In the genomic region with DNA sequence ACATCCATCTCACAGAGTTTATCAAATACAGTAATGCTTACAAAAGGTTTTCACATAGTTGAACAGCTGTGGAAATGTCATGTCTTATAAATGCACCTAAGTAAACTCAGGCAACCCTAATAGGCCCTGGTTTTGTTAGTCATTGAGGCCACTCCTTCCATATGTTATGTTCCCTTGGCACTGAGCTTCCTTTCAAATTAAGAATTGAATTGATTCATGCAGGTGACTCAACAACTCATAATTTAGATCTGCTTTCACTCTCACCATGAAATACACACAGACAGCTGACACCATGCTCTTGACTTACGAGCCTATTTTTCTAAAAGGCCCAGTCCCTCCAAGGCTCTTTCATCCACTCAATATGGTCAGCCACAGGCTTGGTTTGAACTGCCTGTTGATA, we compare ENCODE assay signal across 10 cellular contexts.
DNase-seq lines count a peak whose midpoint lies in the region; TF ChIP-seq lines count a peak whose summit lies in the region.
"Had no signal": no experiment of that assay in that cellular context is flagged by ENCODE, and none has a peak within 500 bp of the region (broad histone marks: within the 10 kb centered on the region; RNA-seq: fewer than 3 reads in every experiment).

No MANE protein-coding gene starts in this region.

- no peak for TF ChIP-seq CTCF in kidney epithelial cell (IDR thresholded peaks at IDR 0.05; ENCODE audit: insufficient read depth, low read length, poor library complexity, severe bottlenecking)

- no peaks in the 10 kb centered on the region for H3K27me3 ChIP-seq in kidney epithelial cell (ENCODE audit: control insufficient read depth, insufficient read depth, low read length)
- H3K27me3 ChIP-seq: cardiac muscle cell had no signal

- peak; percentile 50 for DNase-seq in COLO668 (lab: John Stamatoyannopoulos, UW; ENCODE audit: unreplicated experiment)
- DNase-seq in NCI-H128 (lab: John Stamatoyannopoulos, UW; ENCODE audit: unreplicated experiment): peak; percentile 44
- DNase-seq in SW 1271 (lab: John Stamatoyannopoulos, UW): peak; percentile 50 to 83
- peak; percentile 85 for DNase-seq in kidney epithelial cell (ENCODE audit: low read depth)
- no peak for DNase-seq in retina
- DNase-seq in stimulated activated CD4-positive, alpha-beta T cell treated with anti-CD3 and anti-CD28 coated beads, Interleukin-4, amount 100 ng/mL, for 24 hours: no peak
- DNase-seq in AML-193 (lab: John Stamatoyannopoulos, UW): no peak
- DNase-seq in SIG-M5 treated with dmso at 0.1 percent for 504 hours (lab: John Stamatoyannopoulos, UW; ENCODE audit: unreplicated experiment): no peak
- DNase-seq: WERI-Rb-1 had no signal

- no peak overlapping the region for H3K4me3 ChIP-seq in kidney epithelial cell (ENCODE audit: low read depth, low read length)
- H3K4me3 ChIP-seq: cardiac muscle cell had no signal

- H3K36me3 ChIP-seq in kidney epithelial cell (ENCODE audit: control insufficient read depth, insufficient read depth, low read length): no peaks in the 10 kb centered on the region
- H3K36me3 ChIP-seq: cardiac muscle cell, WERI-Rb-1 had no signal

Comparison
In these comparisons a context has a peak if more than half of its experiments do, and no peak if none do; other contexts are left out.
1. DNase-seq: peak in COLO668 (single experiment), NCI-H128 (single experiment), SW 1271 (2 of 2) and kidney epithelial cell (single experiment); none in retina (single experiment), stimulated activated CD4-positive, alpha-beta T cell treated with anti-CD3 and anti-CD28 coated beads, Interleukin-4, amount 100 ng/mL, for 24 hours (single experiment), AML-193 (0 of 2) and SIG-M5 treated with dmso at 0.1 percent for 504 hours (single experiment).